ENCODE assay signal across 12 cellular contexts in genomic region chr15:34837246-34838016, GRCh38. TPM values are rescaled to one million over a fixed set of nuclear protein-coding genes. Genes with fewer than 3 reads are reported as not detected.
DNase-seq lines count a peak whose midpoint lies in the region; ATAC-seq, FAIRE-seq and TF ChIP-seq lines count a peak whose summit lies in the region.
"Had no signal": no experiment of that assay in that cellular context is flagged by ENCODE, and none has a peak within 500 bp of the region (broad histone marks: within the 10 kb centered on the region; RNA-seq: fewer than 3 reads in every experiment).

No MANE protein-coding gene starts in this region.

- H3K9me3 Mint-ChIP-seq in effector memory CD8-positive, alpha-beta T cell = no peaks in the 10 kb centered on the region
- H3K9me3 Mint-ChIP-seq in activated CD8-positive, alpha-beta T cell treated with anti-CD3 and anti-CD28 coated beads, Interleukin-2, amount 10 ng/mL, durations not matched to agents 7 days and 5 days (ENCODE audit: insufficient read depth) = peaks cover 7% of the 10 kb centered on the region

- H4K20me1 ChIP-seq in endothelial cell of umbilical vein (replicated peaks; ENCODE audit: control insufficient read depth, extremely low read depth, insufficient read depth, low read length) = no peaks in the 10 kb centered on the region

- BruUV-seq in endothelial cell of umbilical vein (replicated peaks; lab: Mats Ljungman, UMichigan) = no TSS peak

- POLR2A ChIA-PET in endothelial cell of umbilical vein (lab: Charles Lee) = no interaction called here
- POLR2A ChIA-PET in activated CD8-positive, alpha-beta T cell treated with anti-CD3 and anti-CD28 coated beads, Interleukin-2, amount 10 ng/mL, durations not matched to agents 7 days and 5 days (lab: Charles Lee) = no interaction called here

- H3K9me1 ChIP-seq in endothelial cell of umbilical vein (replicated peaks; ENCODE audit: control insufficient read depth, extremely low read depth, insufficient read depth, low read length) = no peaks in the 10 kb centered on the region

- dilution Hi-C loops in endothelial cell of umbilical vein (cut with MboI; ENCODE audit: extremely low pct_ligation_motif_present, low sequenced_read_pairs) = no loop called here

- ATAC-seq in effector memory CD8-positive, alpha-beta T cell (replicated peaks) = no peak
- ATAC-seq in activated CD8-positive, alpha-beta T cell treated with anti-CD3 and anti-CD28 coated beads, Interleukin-2, amount 10 ng/mL, durations not matched to agents 7 days and 5 days = no peak

- TF ChIP-seq CTCF in endothelial cell of umbilical vein (IDR thresholded peaks at IDR 0.05; ENCODE audit: extremely low read depth in 1 of 2, insufficient read depth in 1 of 2, low read depth in 1 of 2, low read length in 2 of 2) (no peak), dorsolateral prefrontal cortex (IDR thresholded peaks at IDR 0.05 in 54 of 56, conservative IDR thresholded peaks at IDR 0.05 in 2 of 56; ENCODE audit: low read depth in 1 of 56, partially characterized antibody in 56 of 56) (no peak)

- H3K27ac ChIP-seq in endothelial cell of umbilical vein (ENCODE audit: insufficient read depth, low read depth, low read length) = no peak overlapping the region
- no peak overlapping the region for H3K27ac ChIP-seq in dorsolateral prefrontal cortex
- H3K27ac ChIP-seq: suprapubic skin had no signal

- no peak overlapping the region for H3K9ac ChIP-seq in endothelial cell of umbilical vein (replicated peaks; ENCODE audit: extremely low read depth, insufficient read depth, low read length)

- H3K27me3 Mint-ChIP-seq in effector memory CD8-positive, alpha-beta T cell = peaks cover 20% of the 10 kb centered on the region in 2 donors
- H3K27me3 Mint-ChIP-seq in activated CD8-positive, alpha-beta T cell treated with anti-CD3 and anti-CD28 coated beads, Interleukin-2, amount 10 ng/mL, durations not matched to agents 7 days and 5 days (ENCODE audit: low read depth) = peaks cover 5% of the 10 kb centered on the region

- DNase-seq in COLO829 (ENCODE audit: low spot score) (peak; percentile 4), MG63 (peak; percentile 92), endothelial cell of umbilical vein (ENCODE audit: low read depth, low spot score) (peak; percentile 48), non-pigmented ciliary epithelial cell (ENCODE audit: low read depth) (peak; percentile 54), NCI-H345 (lab: John Stamatoyannopoulos, UW) (no peak), dorsolateral prefrontal cortex (no peak)
- no peak for DNase-seq in effector memory CD8-positive, alpha-beta T cell
- DNase-seq in activated CD8-positive, alpha-beta T cell treated with anti-CD3 and anti-CD28 coated beads, Interleukin-2, amount 10 ng/mL, durations not matched to agents 7 days and 5 days = no peak
- DNase-seq: activated effector memory CD4-positive, alpha-beta T cell treated with anti-CD3 and anti-CD28 coated beads, Interleukin-2, amount 50 U/mL, for 16 hours; NCI-H1105; stimulated activated CD4-positive, alpha-beta T cell treated with anti-CD3 and anti-CD28 coated beads, Interleukin-4, amount 100 ng/mL, for 4 hours had no signal

- no peak overlapping the region for H3K27ac Mint-ChIP-seq in effector memory CD8-positive, alpha-beta T cell
- no peak overlapping the region for H3K27ac Mint-ChIP-seq in activated CD8-positive, alpha-beta T cell treated with anti-CD3 and anti-CD28 coated beads, Interleukin-2, amount 10 ng/mL, durations not matched to agents 7 days and 5 days

- H2AFZ ChIP-seq in endothelial cell of umbilical vein (ENCODE audit: low read depth, low read length) = peak overlapping the region; percentile 32

- no peak overlapping the region for H3K4me3 ChIP-seq in MG63
- H3K4me3 ChIP-seq in endothelial cell of umbilical vein (replicated peaks in 1 of 3; ENCODE audit: insufficient read depth in 1 of 3, low read depth in 1 of 3, low read length in 3 of 3) = no peak overlapping the region
- H3K4me3 ChIP-seq in dorsolateral prefrontal cortex = no peak overlapping the region
- H3K4me3 ChIP-seq: suprapubic skin had no signal

- H3K4me2 ChIP-seq in endothelial cell of umbilical vein (ENCODE audit: insufficient read depth, low read length) = no peak overlapping the region

- H3K9me3 ChIP-seq in MG63 (peaks cover 13% of the 10 kb centered on the region), endothelial cell of umbilical vein (replicated peaks; ENCODE audit: control insufficient read depth, insufficient read depth, low read length) (no peaks in the 10 kb centered on the region)
- H3K9me3 ChIP-seq: suprapubic skin had no signal

- H3K27me3 ChIP-seq in MG63 (no peaks in the 10 kb centered on the region), endothelial cell of umbilical vein (ENCODE audit: control insufficient read depth in 2 of 2, insufficient read depth in 2 of 2, low read length in 2 of 2) (no peaks in the 10 kb centered on the region), dorsolateral prefrontal cortex (no peaks in the 10 kb centered on the region)
- H3K27me3 ChIP-seq: suprapubic skin had no signal

- CTCF ChIA-PET in endothelial cell of umbilical vein (lab: Charles Lee) = interaction anchor here (0.9 to 1.4 kb wide), 3 partner anchors 16 to 37 kb away, joined by 3 to 4 read pairs (median 4); no protein-coding TSS in a partner anchor
- CTCF ChIA-PET in activated CD8-positive, alpha-beta T cell treated with anti-CD3 and anti-CD28 coated beads, Interleukin-2, amount 10 ng/mL, durations not matched to agents 7 days and 5 days (lab: Charles Lee) = no interaction called here

- no peaks in the 10 kb centered on the region for H3K4me1 Mint-ChIP-seq in effector memory CD8-positive, alpha-beta T cell (ENCODE audit: low read depth in 2 of 2)
- no peaks in the 10 kb centered on the region for H3K4me1 Mint-ChIP-seq in activated CD8-positive, alpha-beta T cell treated with anti-CD3 and anti-CD28 coated beads, Interleukin-2, amount 10 ng/mL, durations not matched to agents 7 days and 5 days (ENCODE audit: low read depth)

- peak; percentile 75 for FAIRE-seq in endothelial cell of umbilical vein (lab: Jason Lieb, UNC)

- no peaks in the 10 kb centered on the region for H3K36me3 Mint-ChIP-seq in effector memory CD8-positive, alpha-beta T cell (ENCODE audit: insufficient read depth)
- no peaks in the 10 kb centered on the region for H3K36me3 Mint-ChIP-seq in activated CD8-positive, alpha-beta T cell treated with anti-CD3 and anti-CD28 coated beads, Interleukin-2, amount 10 ng/mL, durations not matched to agents 7 days and 5 days (ENCODE audit: low read depth)

- no peak for TF ChIP-seq POLR2A in endothelial cell of umbilical vein (IDR thresholded peaks at IDR 0.05; ENCODE audit: low read depth, low read length)

- no peak overlapping the region for H3K4me3 Mint-ChIP-seq in effector memory CD8-positive, alpha-beta T cell
- no peak overlapping the region for H3K4me3 Mint-ChIP-seq in activated CD8-positive, alpha-beta T cell treated with anti-CD3 and anti-CD28 coated beads, Interleukin-2, amount 10 ng/mL, durations not matched to agents 7 days and 5 days

- H3K36me3 ChIP-seq in MG63 (no peaks in the 10 kb centered on the region), endothelial cell of umbilical vein (ENCODE audit: control insufficient read depth in 2 of 2, extremely low read depth in 1 of 2, insufficient read depth in 2 of 2, low read length in 2 of 2) (no peaks in the 10 kb centered on the region)
- H3K36me3 ChIP-seq: suprapubic skin had no signal

- H3K79me2 ChIP-seq in endothelial cell of umbilical vein (ENCODE audit: control insufficient read depth, insufficient read depth, low read length) = no peaks in the 10 kb centered on the region

- H3K4me1 ChIP-seq in endothelial cell of umbilical vein (ENCODE audit: control insufficient read depth, extremely low read depth, insufficient read depth, low read length) = peaks cover 2% of the 10 kb centered on the region
- H3K4me1 ChIP-seq: suprapubic skin had no signal

- intact Hi-C loops in endothelial cell of umbilical vein (cut with micrococcal nuclease) (no loop called here), dorsolateral prefrontal cortex (cut with DNase I) (no loop called here)

TF ChIP-seq in endothelial cell of umbilical vein, 7 proteins besides CTCF, POLR2A, EP300 and RAD21:
- TF ChIP-seq POLR2AphosphoS5 (IDR thresholded peaks at IDR 0.05; ENCODE audit: insufficient read depth, low read depth, low read length) = no peak
- peak; percentile 90 for TF ChIP-seq FOS (IDR thresholded peaks at IDR 0.05; ENCODE audit: borderline replicate concordance, insufficient read depth, low read length)
- TF ChIP-seq GATA2 (IDR thresholded peaks at IDR 0.05; ENCODE audit: insufficient read depth, insufficient read length, low read depth, low read length) = peak; percentile 30
- no peak for TF ChIP-seq MAX (IDR thresholded peaks at IDR 0.05; ENCODE audit: insufficient read depth, insufficient read length)
- TF ChIP-seq MYC (IDR thresholded peaks at IDR 0.05; ENCODE audit: low read depth, low read length) = no peak
- TF ChIP-seq JUN (IDR thresholded peaks at IDR 0.05; ENCODE audit: borderline replicate concordance, insufficient read depth, insufficient read length, low read depth) = no peak

RNA-seq across cellular contexts. Expression of gene ACTC1, which starts 42.1 kb away (rescaled TPM):
- not detected in 2 replicates for total RNA-seq in MG63 (2014; rRNA removed; shearing (Covaris generic); ENCODE audit: low replicate concordance)
- total RNA-seq in endothelial cell of umbilical vein (not detected in 2 replicates), dorsolateral prefrontal cortex (10 to 100 TPM in 3 of 120 experiments, 1 to 10 TPM in 105, under 1 TPM in 11, not detected in 1; 0.35 to 19.2 (median 2.1) TPM)
- polyA plus RNA-seq in endothelial cell of umbilical vein = 0.64 and 1.0 TPM in 2 replicates
- 0.44 and 0.72 TPM in 2 replicates for polyA plus RNA-seq in endothelial cell of umbilical vein (2011; cell fraction: cytosol; rRNA removed)
- 0.54 and 0.55 TPM in 2 replicates for polyA plus RNA-seq in endothelial cell of umbilical vein (2011; cell fraction: nucleus; rRNA removed)
- not detected in 2 replicates for polyA plus RNA-seq in endothelial cell of umbilical vein (2012)
- polyA minus RNA-seq in endothelial cell of umbilical vein = 1.4 TPM in 1 of 2 replicates, not detected in the other
- polyA minus RNA-seq in endothelial cell of umbilical vein (2011; cell fraction: cytosol; rRNA and poly(A)+ RNA removed) = 3.1 TPM
- polyA minus RNA-seq in endothelial cell of umbilical vein (2011; cell fraction: nucleus; rRNA and poly(A)+ RNA removed) = not detected in 2 replicates
- total RNA-seq in activated CD8-positive, alpha-beta T cell treated with anti-CD3 and anti-CD28 coated beads, Interleukin-2, amount 10 ng/mL, durations not matched to agents 7 days and 5 days = not detected

Comparison
In these comparisons a context has a peak if more than half of its experiments do, and no peak if none do; other contexts are left out.
1. DNase-seq: peak in COLO829 (single experiment), MG63 (single experiment), endothelial cell of umbilical vein (single experiment) and non-pigmented ciliary epithelial cell (single experiment); none in NCI-H345 (single experiment), effector memory CD8-positive, alpha-beta T cell (0 of 3), activated CD8-positive, alpha-beta T cell treated with anti-CD3 and anti-CD28 coated beads, Interleukin-2, amount 10 ng/mL, durations not matched to agents 7 days and 5 days (single experiment) and dorsolateral prefrontal cortex (0 of 10).